ENCODE assay signal across 8 cellular contexts in the genomic region with DNA sequence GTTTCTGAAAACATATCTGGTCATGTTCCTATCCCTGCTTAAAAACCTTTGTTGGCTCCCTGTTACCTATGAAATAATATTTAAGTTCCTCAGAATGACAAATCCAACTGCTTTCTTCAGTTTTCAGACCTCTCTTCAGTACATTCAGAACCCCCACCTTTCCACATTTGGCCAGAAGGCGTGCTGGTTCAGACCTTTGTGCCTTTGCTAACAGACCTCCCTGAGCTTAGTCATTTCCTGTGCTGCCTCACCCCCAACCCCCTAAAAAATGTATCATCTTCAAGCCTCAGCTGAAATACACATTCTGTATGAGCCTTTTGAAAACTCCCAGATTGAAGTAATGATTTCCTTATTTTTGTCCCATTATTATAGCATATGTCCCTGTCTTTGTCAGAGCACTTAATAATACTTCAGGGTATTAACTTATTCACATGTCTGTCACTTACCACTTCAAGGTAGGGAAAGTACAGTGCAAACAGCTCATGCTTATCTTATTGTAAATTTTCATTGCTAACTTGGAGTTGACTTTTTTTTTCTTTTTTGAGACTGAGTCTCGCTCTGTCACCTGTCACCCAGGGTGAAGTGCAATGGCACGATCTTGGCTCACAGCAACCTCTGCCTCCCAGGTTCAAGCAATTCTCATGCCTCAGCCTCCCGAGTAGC. TPM values are rescaled to one million over a fixed set of nuclear protein-coding genes. Genes with fewer than 3 reads are reported as not detected.
DNase-seq lines count a peak whose midpoint lies in the region; ATAC-seq and TF ChIP-seq lines count a peak whose summit lies in the region.

No MANE protein-coding gene starts in this region.

- ATAC-seq in activated CD4-positive, alpha-beta T cell treated with anti-CD3 and anti-CD28 coated beads for 36 hours, result peak; percentile 87
- ATAC-seq in effector memory CD8-positive, alpha-beta T cell (replicated peaks), result peak; percentile 84
- ATAC-seq in GM21717 (IDR thresholded peaks at IDR 0.05; ENCODE audit: unreplicated experiment), result no peak
- ATAC-seq in HG02852 (IDR thresholded peaks at IDR 0.05; ENCODE audit: unreplicated experiment), result no peak
- ATAC-seq in Right ventricle myocardium superior (ENCODE audit: poor library complexity), result no peak

- POLR2A ChIA-PET in activated CD4-positive, alpha-beta T cell treated with anti-CD3 and anti-CD28 coated beads for 36 hours (lab: Charles Lee), result interaction anchor here (0.6 to 1.5 kb wide), 6 partner anchors 38 to 991 kb away, joined by 3 to 13 read pairs (median 6); a partner anchor contains a TSS

- no peaks in the 10 kb centered on the region for H3K9me3 Mint-ChIP-seq in activated CD4-positive, alpha-beta T cell treated with anti-CD3 and anti-CD28 coated beads for 36 hours (ENCODE audit: low read depth)
- H3K9me3 Mint-ChIP-seq in effector memory CD8-positive, alpha-beta T cell, result no peaks in the 10 kb centered on the region

- H3K27me3 Mint-ChIP-seq in activated CD4-positive, alpha-beta T cell treated with anti-CD3 and anti-CD28 coated beads for 36 hours, result no peaks in the 10 kb centered on the region
- no peaks in the 10 kb centered on the region for H3K27me3 Mint-ChIP-seq in effector memory CD8-positive, alpha-beta T cell

- H3K4me3 ChIP-seq in HFF-Myc (replicated peaks; ENCODE audit: low read depth, low read length), result no peak overlapping the region

- no peak for TF ChIP-seq CTCF in HFF-Myc (IDR thresholded peaks at IDR 0.05; ENCODE audit: low read depth, low read length, missing control alignments)

- intact Hi-C loops in activated CD4-positive, alpha-beta T cell treated with anti-CD3 and anti-CD28 coated beads for 36 hours (cut with DNase I, micrococcal nuclease), result loop anchor here (1.0 to 5.0 kb wide), 8 partner anchors 36 to 212 kb away; a partner anchor contains a TSS
- intact Hi-C loops in Right ventricle myocardium superior (cut with DNase I), result no loop called here

- H3K4me1 Mint-ChIP-seq in activated CD4-positive, alpha-beta T cell treated with anti-CD3 and anti-CD28 coated beads for 36 hours, result peaks cover 40% of the 10 kb centered on the region
- peaks cover 10 to 18% of the 10 kb centered on the region in 2 donors for H3K4me1 Mint-ChIP-seq in effector memory CD8-positive, alpha-beta T cell (ENCODE audit: low read depth in 2 of 2)

- DNase-seq in HFF-Myc (ENCODE audit: extremely low read depth, low read depth), result peak; percentile 63
- peak; percentile 77 for DNase-seq in activated CD4-positive, alpha-beta T cell treated with anti-CD3 and anti-CD28 coated beads for 36 hours
- DNase-seq in effector memory CD8-positive, alpha-beta T cell, result peak; percentile 21 to 35 (median 32)
- DNase-seq in stimulated activated CD4-positive, alpha-beta T cell treated with anti-CD3 and anti-CD28 coated beads, Interleukin-1b, Interleukin-23, amount 100 ng/mL, for 48 hours, result peak; percentile 74
- DNase-seq in HuH-7 (ENCODE audit: low spot score), result no peak
- DNase-seq in Right ventricle myocardium superior, result no peak

- CTCF ChIA-PET in activated CD4-positive, alpha-beta T cell treated with anti-CD3 and anti-CD28 coated beads for 36 hours (lab: Charles Lee), result interaction anchor here (0.6 to 1.8 kb wide), 12 partner anchors 9 to 1085 kb away, joined by 3 to 10 read pairs (median 4); a partner anchor contains a TSS

- peaks cover 66% of the 10 kb centered on the region for H3K36me3 Mint-ChIP-seq in activated CD4-positive, alpha-beta T cell treated with anti-CD3 and anti-CD28 coated beads for 36 hours (ENCODE audit: low read depth)
- peaks cover 96% of the 10 kb centered on the region for H3K36me3 Mint-ChIP-seq in effector memory CD8-positive, alpha-beta T cell (ENCODE audit: insufficient read depth)

- H3K4me3 Mint-ChIP-seq in activated CD4-positive, alpha-beta T cell treated with anti-CD3 and anti-CD28 coated beads for 36 hours, result peak overlapping the region; percentile 11
- H3K4me3 Mint-ChIP-seq in effector memory CD8-positive, alpha-beta T cell, result peak overlapping the region; percentile 28 to 53

- peak overlapping the region; percentile 83 for H3K27ac Mint-ChIP-seq in activated CD4-positive, alpha-beta T cell treated with anti-CD3 and anti-CD28 coated beads for 36 hours
- H3K27ac Mint-ChIP-seq in effector memory CD8-positive, alpha-beta T cell, result peak overlapping the region; percentile 95

RNA-seq across cellular contexts. Expression of a gene that starts 19.7 kb away (rescaled TPM):
- not detected for total RNA-seq in activated CD4-positive, alpha-beta T cell treated with anti-CD3 and anti-CD28 coated beads for 36 hours
- total RNA-seq in Right ventricle myocardium superior, result not detected

Comparison
In these comparisons a context has a peak if more than half of its experiments do, and no peak if none do; other contexts are left out.
1. DNase-seq: peak in HFF-Myc (single experiment), activated CD4-positive, alpha-beta T cell treated with anti-CD3 and anti-CD28 coated beads for 36 hours (single experiment), effector memory CD8-positive, alpha-beta T cell (3 of 3) and stimulated activated CD4-positive, alpha-beta T cell treated with anti-CD3 and anti-CD28 coated beads, Interleukin-1b, Interleukin-23, amount 100 ng/mL, for 48 hours (single experiment); none in HuH-7 (single experiment) and Right ventricle myocardium superior (single experiment).
2. ATAC-seq: peak in activated CD4-positive, alpha-beta T cell treated with anti-CD3 and anti-CD28 coated beads for 36 hours (single experiment) and effector memory CD8-positive, alpha-beta T cell (single experiment); none in GM21717 (single experiment), HG02852 (single experiment) and Right ventricle myocardium superior (single experiment).